In the genomic region with DNA sequence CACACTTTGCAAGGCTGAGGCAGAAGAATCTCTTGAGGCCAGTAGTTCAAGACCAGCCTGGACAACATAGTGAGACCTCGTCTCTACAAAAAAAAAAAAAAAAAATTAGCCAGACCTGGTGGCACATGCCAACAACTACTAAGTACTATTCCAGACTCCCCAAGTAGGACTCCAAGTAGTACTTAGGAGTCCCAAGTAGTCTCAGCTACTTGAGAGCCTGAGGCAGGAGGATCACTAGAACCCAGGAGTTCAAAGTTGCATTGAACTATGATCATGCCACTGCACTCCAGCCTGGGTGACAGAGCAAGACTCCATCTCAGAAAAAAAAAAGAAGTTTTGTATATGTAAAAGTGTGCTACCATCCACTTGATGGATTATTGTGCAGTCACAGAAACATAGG, we compare ENCODE assay signal across 33 cellular contexts.
DNase-seq lines count a peak whose midpoint lies in the region; ATAC-seq and TF ChIP-seq lines count a peak whose summit lies in the region.
"Had no signal": no experiment of that assay in that cellular context is flagged by ENCODE, and none has a peak within 500 bp of the region (broad histone marks: within the 10 kb centered on the region; RNA-seq: fewer than 3 reads in every experiment).

No MANE protein-coding gene starts in this region.

- no peaks in the 10 kb centered on the region for H3K4me1 ChIP-seq in left lung
- H3K4me1 ChIP-seq in mesenchymal stem cell (ENCODE audit: control insufficient read depth, insufficient read depth, low read depth, low read length): no peaks in the 10 kb centered on the region
- H3K4me1 ChIP-seq in upper lobe of right lung: no peaks in the 10 kb centered on the region
- H3K4me1 ChIP-seq: A549, BE2C, BLaER1, Caco-2 had no signal

- no peak overlapping the region for H3K4me2 ChIP-seq in mesenchymal stem cell (ENCODE audit: low read length, poor library complexity, severe bottlenecking)
- H3K4me2 ChIP-seq: A549; BLaER1; BLaER1 treated with 17β-estradiol and CSF1 and Interleukin-3, amounts not matched to agents 10 nM and 100 nM had no signal

- H2AK5ac ChIP-seq in mesenchymal stem cell (ENCODE audit: low read length, severe bottlenecking): no peak overlapping the region

- H3K4me3 ChIP-seq in left lung (no peak overlapping the region), mesenchymal stem cell (ENCODE audit: insufficient read depth in 1 of 2, low read depth in 1 of 2, low read length in 2 of 2) (no peak overlapping the region), upper lobe of right lung (no peak overlapping the region)
- H3K4me3 ChIP-seq: A549; BLaER1; BLaER1 treated with 17β-estradiol and CSF1 and Interleukin-3, amounts not matched to agents 10 nM and 100 nM had no signal

- no peak overlapping the region for H3K14ac ChIP-seq in mesenchymal stem cell (ENCODE audit: low read length in 2 of 2)

- no peak overlapping the region for H3K4me3 Mint-ChIP-seq in natural killer cell
- H3K4me3 Mint-ChIP-seq in activated T-cell treated with anti-CD3 and anti-CD28 coated beads, Interleukin-2, amount 50 U/mL, for 4 hours: no peak overlapping the region
- H3K4me3 Mint-ChIP-seq: B cell; CD14-positive monocyte; CD4-positive, alpha-beta memory T cell; CD4-positive, alpha-beta T cell; CD4-positive, CD25-positive, alpha-beta regulatory T cell; CD8-positive, alpha-beta memory T cell; CD8-positive, alpha-beta T cell had no signal

- no peaks in the 10 kb centered on the region for H3K27me3 Mint-ChIP-seq in natural killer cell (ENCODE audit: low read depth in 2 of 2)
- H3K27me3 Mint-ChIP-seq in activated T-cell treated with anti-CD3 and anti-CD28 coated beads, Interleukin-2, amount 50 U/mL, for 4 hours (ENCODE audit: low read depth): no peaks in the 10 kb centered on the region
- H3K27me3 Mint-ChIP-seq: B cell; CD4-positive, alpha-beta memory T cell; CD4-positive, alpha-beta T cell; CD4-positive, CD25-positive, alpha-beta regulatory T cell had no signal

- H2BK5ac ChIP-seq in mesenchymal stem cell (ENCODE audit: low read depth, low read length, poor library complexity, severe bottlenecking): peak overlapping the region; percentile 51

- H3K23ac ChIP-seq in mesenchymal stem cell (ENCODE audit: low read length in 2 of 2): no peak overlapping the region

- DNase-seq in left lung (no peak), mesenchymal stem cell (no peak), upper lobe of right lung (no peak), natural killer cell (no peak), AG20443 (ENCODE audit: low spot score) (no peak)
- DNase-seq in activated T-cell treated with anti-CD3 and anti-CD28 coated beads, Interleukin-2, amount 50 U/mL, for 4 hours: no peak
- DNase-seq: 8988T; ACHN; AML-193; BE2C; C1 segment of cervical spinal cord; Caco-2; Calu3; CD4-positive, alpha-beta memory T cell; CD4-positive, alpha-beta T cell; CD4-positive, CD25-positive, alpha-beta regulatory T cell; CD8-positive, alpha-beta memory T cell; CD8-positive, alpha-beta T cell; COR-L47; DMS 273 treated with DMSO at 0.1 percent for 48 hours; DMS153; DMS53; DMS79; DMS79 treated with DMSO at 0.1 percent for 48 hours; DND-41; EL had no signal

- H3K79me1 ChIP-seq in mesenchymal stem cell (replicated peaks; ENCODE audit: low read length, poor library complexity, severe bottlenecking): no peaks in the 10 kb centered on the region

- H2BK12ac ChIP-seq in mesenchymal stem cell (ENCODE audit: low read length in 2 of 2): no peak overlapping the region

- ATAC-seq in left lung (peak; percentile 76), upper lobe of right lung (peak; percentile 42), natural killer cell (no peak)
- ATAC-seq in activated T-cell treated with anti-CD3 and anti-CD28 coated beads, Interleukin-2, amount 50 U/mL, for 4 hours: no peak
- ATAC-seq: A549; CD8-positive, alpha-beta T cell had no signal

- no peak overlapping the region for H4K8ac ChIP-seq in mesenchymal stem cell (ENCODE audit: low read length)

- H3K27ac ChIP-seq in left lung: no peak overlapping the region
- H3K27ac ChIP-seq in mesenchymal stem cell (ENCODE audit: low read length, poor library complexity, severe bottlenecking): no peak overlapping the region
- H3K27ac ChIP-seq in upper lobe of right lung: no peak overlapping the region
- H3K27ac ChIP-seq: 22Rv1; A549; BLaER1; BLaER1 treated with 17β-estradiol and CSF1 and Interleukin-3, amounts not matched to agents 10 nM and 100 nM; C4-2B had no signal

- H3K27ac Mint-ChIP-seq in natural killer cell: no peak overlapping the region
- H3K27ac Mint-ChIP-seq: B cell; CD14-positive monocyte; CD4-positive, alpha-beta memory T cell; CD4-positive, alpha-beta T cell; CD4-positive, CD25-positive, alpha-beta regulatory T cell; CD8-positive, alpha-beta memory T cell; CD8-positive, alpha-beta T cell had no signal

- H3K9ac ChIP-seq in mesenchymal stem cell (ENCODE audit: low read length): no peak overlapping the region
- H3K9ac ChIP-seq: BLaER1; BLaER1 treated with 17β-estradiol and CSF1 and Interleukin-3, amounts not matched to agents 10 nM and 100 nM had no signal

- H3K4ac ChIP-seq in mesenchymal stem cell (ENCODE audit: low read depth in 1 of 2, low read length in 2 of 2): no peak overlapping the region

- no peaks in the 10 kb centered on the region for H3K9me3 Mint-ChIP-seq in natural killer cell
- H3K9me3 Mint-ChIP-seq in activated T-cell treated with anti-CD3 and anti-CD28 coated beads, Interleukin-2, amount 50 U/mL, for 4 hours: no peaks in the 10 kb centered on the region
- H3K9me3 Mint-ChIP-seq: CD4-positive, alpha-beta T cell had no signal

- WGBS in mesenchymal stem cell: 87% methylated on average over 1 of the region's 1 CpG

- H3K18ac ChIP-seq in mesenchymal stem cell (ENCODE audit: low read depth in 1 of 2, low read length in 2 of 2): no peak overlapping the region

- H3K36me3 ChIP-seq in left lung (no peaks in the 10 kb centered on the region), mesenchymal stem cell (ENCODE audit: control insufficient read depth in 1 of 2, insufficient read depth in 2 of 2, low read depth in 1 of 2, low read length in 2 of 2) (no peaks in the 10 kb centered on the region), upper lobe of right lung (no peaks in the 10 kb centered on the region)
- H3K36me3 ChIP-seq: BE2C; BLaER1; BLaER1 treated with 17β-estradiol and CSF1 and Interleukin-3, amounts not matched to agents 10 nM and 100 nM had no signal

- H2AFZ ChIP-seq in mesenchymal stem cell (ENCODE audit: low read depth, low read length): no peak overlapping the region

- no peak overlapping the region for H2BK120ac ChIP-seq in mesenchymal stem cell (ENCODE audit: low read depth, low read length)

- H3K9me3 ChIP-seq in left lung (no peaks in the 10 kb centered on the region), mesenchymal stem cell (ENCODE audit: control insufficient read depth, low read length) (no peaks in the 10 kb centered on the region), upper lobe of right lung (no peaks in the 10 kb centered on the region)
- H3K9me3 ChIP-seq: A549; BE2C; BLaER1; BLaER1 treated with 17β-estradiol and CSF1 and Interleukin-3, amounts not matched to agents 10 nM and 100 nM; Caco-2 had no signal

- intact Hi-C loops in left lung (cut with DNase I) (no loop called here), upper lobe of right lung (cut with DNase I) (no loop called here), natural killer cell (cut with micrococcal nuclease) (no loop called here)

- no peaks in the 10 kb centered on the region for H3K27me3 ChIP-seq in left lung
- no peaks in the 10 kb centered on the region for H3K27me3 ChIP-seq in mesenchymal stem cell (ENCODE audit: control insufficient read depth in 1 of 2, insufficient read depth in 1 of 2, low read length in 2 of 2)
- H3K27me3 ChIP-seq in upper lobe of right lung: no peaks in the 10 kb centered on the region
- H3K27me3 ChIP-seq: BLaER1; BLaER1 treated with 17β-estradiol and CSF1 and Interleukin-3, amounts not matched to agents 10 nM and 100 nM had no signal

- H3K36me3 Mint-ChIP-seq in natural killer cell: no peaks in the 10 kb centered on the region
- H3K36me3 Mint-ChIP-seq in activated T-cell treated with anti-CD3 and anti-CD28 coated beads, Interleukin-2, amount 50 U/mL, for 4 hours (ENCODE audit: insufficient read depth): no peaks in the 10 kb centered on the region
- H3K36me3 Mint-ChIP-seq: CD14-positive monocyte; CD4-positive, alpha-beta memory T cell; CD4-positive, CD25-positive, alpha-beta regulatory T cell; CD8-positive, alpha-beta memory T cell; CD8-positive, alpha-beta T cell had no signal

- H4K91ac ChIP-seq in mesenchymal stem cell (ENCODE audit: low read length): no peak overlapping the region

- no peak overlapping the region for H2BK15ac ChIP-seq in mesenchymal stem cell (ENCODE audit: low read depth, poor library complexity, severe bottlenecking)

- TF ChIP-seq CTCF in left lung (IDR thresholded peaks at IDR 0.05) (no peak), upper lobe of right lung (IDR thresholded peaks at IDR 0.05) (no peak), natural killer cell (IDR thresholded peaks at IDR 0.05) (no peak)

- no peaks in the 10 kb centered on the region for H3K4me1 Mint-ChIP-seq in natural killer cell
- H3K4me1 Mint-ChIP-seq in activated T-cell treated with anti-CD3 and anti-CD28 coated beads, Interleukin-2, amount 50 U/mL, for 4 hours (ENCODE audit: low read depth): no peaks in the 10 kb centered on the region
- H3K4me1 Mint-ChIP-seq: B cell; CD14-positive monocyte; CD4-positive, alpha-beta memory T cell; CD4-positive, CD25-positive, alpha-beta regulatory T cell; CD8-positive, alpha-beta memory T cell had no signal

Comparison
In these comparisons a context has a peak if more than half of its experiments do, and no peak if none do; other contexts are left out.
1. ATAC-seq: peak in left lung (single experiment) and upper lobe of right lung (single experiment); none in natural killer cell (0 of 3) and activated T-cell treated with anti-CD3 and anti-CD28 coated beads, Interleukin-2, amount 50 U/mL, for 4 hours (0 of 2).